In the genomic region with DNA sequence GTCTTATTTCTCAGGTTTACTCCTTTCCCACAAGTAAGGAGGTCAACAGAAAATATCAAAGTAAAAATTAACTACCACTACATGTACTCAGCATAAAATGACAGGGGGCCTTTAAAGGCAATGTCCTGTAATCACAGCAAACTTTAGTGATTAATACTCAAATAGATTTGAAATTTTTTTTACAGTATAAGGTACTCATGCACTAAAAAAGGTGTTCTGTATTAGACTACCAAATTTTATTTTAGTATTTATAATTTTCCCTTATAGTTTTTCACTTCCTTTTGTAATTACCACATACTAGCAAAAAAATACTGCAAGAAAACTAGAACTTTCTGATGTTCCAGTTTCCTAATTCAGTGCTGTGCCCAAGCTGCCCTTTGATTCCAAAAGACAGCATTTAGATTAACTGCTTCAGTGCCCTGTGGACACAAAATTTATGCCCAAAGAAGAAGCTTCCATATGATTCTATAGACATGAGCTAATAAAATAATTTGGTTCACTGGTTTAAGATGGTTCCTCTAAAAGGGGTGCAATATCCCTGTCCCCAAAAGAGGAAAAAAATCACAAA, we compare ENCODE assay signal across 12 cellular contexts.
DNase-seq lines count a peak whose midpoint lies in the region; ATAC-seq, FAIRE-seq and TF ChIP-seq lines count a peak whose summit lies in the region.
"Had no signal": no experiment of that assay in that cellular context is flagged by ENCODE, and none has a peak within 500 bp of the region (broad histone marks: within the 10 kb centered on the region; RNA-seq: fewer than 3 reads in every experiment).

No MANE protein-coding gene starts in this region.

- TF ChIP-seq EP300 in transverse colon (IDR thresholded peaks at IDR 0.05; ENCODE audit: low read depth): no peak

- peak overlapping the region; percentile 83 for H3K27ac Mint-ChIP-seq in activated naive CD8-positive, alpha-beta T cell treated with anti-CD3 and anti-CD28 coated beads for 36 hours
- H3K27ac Mint-ChIP-seq in memory B cell: peak overlapping the region; percentile 68

- H3K9me3 Mint-ChIP-seq in activated naive CD8-positive, alpha-beta T cell treated with anti-CD3 and anti-CD28 coated beads for 36 hours: peaks cover 8% of the 10 kb centered on the region
- no peaks in the 10 kb centered on the region for H3K9me3 Mint-ChIP-seq in memory B cell

- DNase-seq in left ventricle myocardium inferior (no peak), Right ventricle myocardium superior (no peak), memory B cell (ENCODE audit: low spot score in 2 of 2) (no peak), transverse colon (no peak), smooth muscle cell (lab: John Stamatoyannopoulos, UW; ENCODE audit: unreplicated experiment) (no peak), GM12891 (ENCODE audit: insufficient read length, low spot score) (no peak)
- no peak for DNase-seq in activated naive CD8-positive, alpha-beta T cell treated with anti-CD3 and anti-CD28 coated beads for 36 hours
- DNase-seq: kidney glomerular epithelial cell, NCI-H1417 treated with DMSO at 0.1 percent for 48 hours had no signal

- no peaks in the 10 kb centered on the region for H4K20me1 ChIP-seq in smooth muscle cell (ENCODE audit: low read depth)

- intact Hi-C loops in left ventricle myocardium inferior (cut with micrococcal nuclease) (loop anchor here (5.0 kb wide), 1 partner anchor 69 kb away; the partner anchor contains the start of gene KLF12), Right ventricle myocardium superior (cut with DNase I) (no loop called here), transverse colon (cut with DNase I; ENCODE audit: low total_unique reads) (no loop called here)

- peak overlapping the region; percentile 74 for H3K4me3 Mint-ChIP-seq in activated naive CD8-positive, alpha-beta T cell treated with anti-CD3 and anti-CD28 coated beads for 36 hours
- H3K4me3 Mint-ChIP-seq in memory B cell: peak overlapping the region; percentile 34

- no peak overlapping the region for H3K9ac ChIP-seq in smooth muscle cell (ENCODE audit: low read depth)

- no peaks in the 10 kb centered on the region for H3K27me3 Mint-ChIP-seq in activated naive CD8-positive, alpha-beta T cell treated with anti-CD3 and anti-CD28 coated beads for 36 hours
- H3K27me3 Mint-ChIP-seq in memory B cell: no peaks in the 10 kb centered on the region

- no peak overlapping the region for H2AFZ ChIP-seq in smooth muscle cell (ENCODE audit: low read depth)

- peaks cover 33% of the 10 kb centered on the region for H3K36me3 Mint-ChIP-seq in activated naive CD8-positive, alpha-beta T cell treated with anti-CD3 and anti-CD28 coated beads for 36 hours
- peaks cover 15% of the 10 kb centered on the region for H3K36me3 Mint-ChIP-seq in memory B cell

- ATAC-seq in Right ventricle myocardium superior (ENCODE audit: poor library complexity): no peak
- ATAC-seq in memory B cell (ENCODE audit: low read depth): peak; percentile 9
- ATAC-seq in HG03139 (IDR thresholded peaks at IDR 0.05; ENCODE audit: unreplicated experiment): no peak

- H3K4me3 ChIP-seq in left ventricle myocardium inferior (peak overlapping the region; percentile 57), transverse colon (no peak overlapping the region), smooth muscle cell (no peak overlapping the region)
- H3K4me3 ChIP-seq: ovary, SK-N-MC had no signal

- no peak overlapping the region for H3K4me2 ChIP-seq in smooth muscle cell

- TF ChIP-seq CTCF in left ventricle myocardium inferior (IDR thresholded peaks at IDR 0.05; ENCODE audit: borderline replicate concordance): no peak
- TF ChIP-seq CTCF in transverse colon (IDR thresholded peaks at IDR 0.05): no peak
- TF ChIP-seq CTCF in smooth muscle cell (IDR thresholded peaks at IDR 0.05; ENCODE audit: borderline replicate concordance, insufficient read depth, poor library complexity, severe bottlenecking): no peak

- peaks cover 70% of the 10 kb centered on the region for H3K4me1 Mint-ChIP-seq in activated naive CD8-positive, alpha-beta T cell treated with anti-CD3 and anti-CD28 coated beads for 36 hours
- H3K4me1 Mint-ChIP-seq in memory B cell: peaks cover 54% of the 10 kb centered on the region

- no peak for FAIRE-seq in GM12891 (lab: Jason Lieb, UNC)

- H3K4me1 ChIP-seq in left ventricle myocardium inferior (peaks cover 76% of the 10 kb centered on the region), transverse colon (peaks cover 5 to 30% (median 8%) of the 10 kb centered on the region in 4 donors), smooth muscle cell (ENCODE audit: low read depth) (peaks cover 3% of the 10 kb centered on the region)

- in situ Hi-C loops in transverse colon (cut with MboI; ENCODE audit: low pct_ligation_motif_present in 1 of 4, low pct_unique_long_range_greater_than_20kb in 1 of 4, low sequenced_read_pairs in 3 of 4): no loop called here

- no peaks in the 10 kb centered on the region for H3K36me3 ChIP-seq in left ventricle myocardium inferior
- H3K36me3 ChIP-seq in transverse colon: no peaks in the 10 kb centered on the region
- peaks cover 5% of the 10 kb centered on the region for H3K36me3 ChIP-seq in smooth muscle cell (ENCODE audit: low read depth)
- H3K36me3 ChIP-seq: ovary had no signal

- no peaks in the 10 kb centered on the region for H3K27me3 ChIP-seq in left ventricle myocardium inferior (ENCODE audit: low read depth)
- H3K27me3 ChIP-seq in transverse colon: no peaks in the 10 kb centered on the region
- no peaks in the 10 kb centered on the region for H3K27me3 ChIP-seq in smooth muscle cell (ENCODE audit: low read depth)
- H3K27me3 ChIP-seq: ovary had no signal

- H3K79me2 ChIP-seq in smooth muscle cell (ENCODE audit: low read depth): peaks cover 10% of the 10 kb centered on the region

- TF ChIP-seq POLR2A in transverse colon (IDR thresholded peaks at IDR 0.05): no peak
- TF ChIP-seq POLR2A in GM12891 (IDR thresholded peaks at IDR 0.05; ENCODE audit: low read depth, low read length): no peak

- H3K27ac ChIP-seq in left ventricle myocardium inferior (replicated peaks): peak overlapping the region; percentile 89
- peak overlapping the region; percentile 65 to 71 (median 66) for H3K27ac ChIP-seq in transverse colon
- no peak overlapping the region for H3K27ac ChIP-seq in smooth muscle cell (ENCODE audit: low read depth)
- H3K27ac ChIP-seq: SK-N-MC had no signal

- H3K9me3 ChIP-seq in left ventricle myocardium inferior (replicated peaks) (no peaks in the 10 kb centered on the region), transverse colon (peaks cover 0 to 3% of the 10 kb centered on the region in 2 donors), smooth muscle cell (replicated peaks; ENCODE audit: low read depth) (no peaks in the 10 kb centered on the region)
- H3K9me3 ChIP-seq: ovary had no signal

- no peaks in the 10 kb centered on the region for H3F3A ChIP-seq in smooth muscle cell (ENCODE audit: low read depth)

TF ChIP-seq in GM12891, 5 proteins besides CTCF, POLR2A, EP300 and RAD21:
- TF ChIP-seq SPI1 (IDR thresholded peaks at IDR 0.05; ENCODE audit: low read depth, low read length): no peak
